ENCODE assay signal across 8 cellular contexts in the genomic region with DNA sequence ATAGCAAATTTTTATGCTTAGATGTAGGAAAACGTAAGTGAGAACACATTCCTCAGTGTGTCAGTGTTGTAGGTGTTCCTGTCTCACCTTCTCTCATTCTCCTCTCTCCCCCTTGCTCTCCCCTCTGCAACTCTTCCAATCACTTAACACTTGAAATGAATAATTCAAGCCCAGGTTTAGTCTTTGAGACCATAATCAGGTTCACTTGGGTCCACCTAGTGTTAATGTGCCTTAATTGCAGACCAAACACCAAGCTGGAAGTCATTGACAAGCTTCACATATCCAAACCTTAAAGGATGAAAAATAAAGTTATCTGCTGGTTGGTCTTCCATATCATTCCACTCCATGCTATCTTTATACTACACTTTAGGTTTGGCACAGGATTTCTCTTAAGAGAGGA. TPM values are rescaled to one million over a fixed set of nuclear protein-coding genes. Genes with fewer than 3 reads are reported as not detected.
DNase-seq lines count a peak whose midpoint lies in the region; TF ChIP-seq lines count a peak whose summit lies in the region.

No MANE protein-coding gene starts in this region.

- no peaks in the 10 kb centered on the region for H3K9me3 ChIP-seq in neuronal stem cell (replicated peaks in 1 of 2; ENCODE audit: control insufficient read depth in 2 of 2, insufficient read depth in 1 of 2, low read depth in 1 of 2, low read length in 2 of 2)

- H3K23ac ChIP-seq in neuronal stem cell (ENCODE audit: low read depth, low read length, poor library complexity) = no peak overlapping the region

- H3K36me3 Mint-ChIP-seq in nephron (ENCODE audit: low read depth) = peaks cover 42% of the 10 kb centered on the region

- no peak overlapping the region for H3K27ac Mint-ChIP-seq in nephron

- no peak overlapping the region for H2AFZ ChIP-seq in neuronal stem cell (ENCODE audit: low read length)

- no peak overlapping the region for H2AK5ac ChIP-seq in neuronal stem cell (ENCODE audit: low read depth, low read length)

- no peaks in the 10 kb centered on the region for H3K27me3 Mint-ChIP-seq in nephron (ENCODE audit: low read depth)

- H3K14ac ChIP-seq in neuronal stem cell (ENCODE audit: low read length) = no peak overlapping the region

- no peak overlapping the region for H3K4me3 ChIP-seq in HL-60 (replicated peaks; ENCODE audit: insufficient read depth, low read length)
- no peak overlapping the region for H3K4me3 ChIP-seq in neuronal stem cell (ENCODE audit: low read length in 2 of 2)

- WGBS in neuronal stem cell (ENCODE audit: extremely low coverage in 2 of 2, insufficient read length in 2 of 2, insufficient replicate concordance in 1 of 2), 2 donors = no CpG with 5 or more reads among the region's 1 CpG

- H3K27ac ChIP-seq in HL-60 (replicated peaks) = no peak overlapping the region
- H3K27ac ChIP-seq in neuronal stem cell (replicated peaks; ENCODE audit: low read length) = no peak overlapping the region

- peaks cover 2 to 43% of the 10 kb centered on the region in 2 donors for H3K36me3 ChIP-seq in neuronal stem cell (replicated peaks in 1 of 2; ENCODE audit: control insufficient read depth in 2 of 2, insufficient read depth in 2 of 2, low read length in 2 of 2)

- H3K9ac ChIP-seq in neuronal stem cell (ENCODE audit: low read depth, low read length, poor library complexity) = no peak overlapping the region

- TF ChIP-seq CTCF in HL-60 (IDR thresholded peaks at IDR 0.05; ENCODE audit: insufficient read depth, low read length) (peak; percentile 36), nephron (IDR thresholded peaks at IDR 0.05; ENCODE audit: unreplicated experiment in 3 of 3) (peak in 2 of 3 experiments; percentile 17 to 33)

- no peak overlapping the region for H3K4me2 ChIP-seq in neuronal stem cell (ENCODE audit: insufficient read depth, low read length, poor library complexity, severe bottlenecking)

- H3K9me3 Mint-ChIP-seq in nephron = no peaks in the 10 kb centered on the region

- no peaks in the 10 kb centered on the region for H3K4me1 ChIP-seq in neuronal stem cell (ENCODE audit: control insufficient read depth in 2 of 2, insufficient read depth in 1 of 2, low read depth in 1 of 2, low read length in 2 of 2)

- H3K79me1 ChIP-seq in neuronal stem cell (ENCODE audit: low read depth, low read length) = no peaks in the 10 kb centered on the region

- H3K4me1 Mint-ChIP-seq in nephron = no peaks in the 10 kb centered on the region

- H3K27me3 ChIP-seq in HL-60 (ENCODE audit: insufficient read depth, poor library complexity, severe bottlenecking) (no peaks in the 10 kb centered on the region), neuronal stem cell (ENCODE audit: control insufficient read depth in 3 of 3, insufficient read depth in 3 of 3, low read depth in 1 of 3, low read length in 3 of 3) (no peaks in the 10 kb centered on the region)

- H4K91ac ChIP-seq in neuronal stem cell (ENCODE audit: low read depth, low read length, poor library complexity) = no peak overlapping the region

- H2BK15ac ChIP-seq in neuronal stem cell (ENCODE audit: low read length) = no peak overlapping the region

- H2BK120ac ChIP-seq in neuronal stem cell (ENCODE audit: low read depth, low read length) = no peak overlapping the region

- no peak overlapping the region for H2BK5ac ChIP-seq in neuronal stem cell (ENCODE audit: low read length)

- H3K4me3 Mint-ChIP-seq in nephron = no peak overlapping the region

- peak; percentile 30 for DNase-seq in DMS53 (lab: John Stamatoyannopoulos, UW)
- DNase-seq in DMS53 treated with DMSO at 0.1 percent for 48 hours (lab: John Stamatoyannopoulos, UW; ENCODE audit: unreplicated experiment) = no peak
- DNase-seq in HL-60 (ENCODE audit: low read depth in 1 of 2, low spot score in 1 of 2) = peak in 1 of 2 experiments; percentile 10
- DNase-seq in amniotic epithelial cell (ENCODE audit: low read depth) = peak; percentile 31
- no peak for DNase-seq in neuronal stem cell (ENCODE audit: low spot score)
- DNase-seq in stimulated activated CD4-positive, alpha-beta T cell treated with anti-CD3 and anti-CD28 coated beads, Interleukin-4, amount 100 ng/mL, for 4 hours = no peak
- no peak for DNase-seq in T1000 (lab: John Stamatoyannopoulos, UW)

- H2BK12ac ChIP-seq in neuronal stem cell (ENCODE audit: low read length) = no peak overlapping the region

- H3K4ac ChIP-seq in neuronal stem cell (ENCODE audit: low read length) = no peak overlapping the region

- no peak overlapping the region for H3K18ac ChIP-seq in neuronal stem cell (ENCODE audit: low read length)

- no peak overlapping the region for H4K8ac ChIP-seq in neuronal stem cell (ENCODE audit: low read depth, low read length)

RNA-seq across cellular contexts. Expression of a gene that starts 37.0 kb away (rescaled TPM):
- polyA plus RNA-seq in neuronal stem cell (2013, experiment 1 of 2) = 10.7 TPM
- 11.0 TPM for polyA plus RNA-seq in neuronal stem cell (2013, experiment 2 of 2)

RNA-seq across cellular contexts. Expression of a gene that starts 37.1 kb away (rescaled TPM):
- polyA plus RNA-seq in neuronal stem cell (2013, experiment 1 of 2) = 71.9 TPM
- polyA plus RNA-seq in neuronal stem cell (2013, experiment 2 of 2) = 71.9 TPM

Comparison
In these comparisons a context has a peak if more than half of its experiments do, and no peak if none do; other contexts are left out.
1. DNase-seq: peak in DMS53 (single experiment) and amniotic epithelial cell (single experiment); none in DMS53 treated with DMSO at 0.1 percent for 48 hours (single experiment), neuronal stem cell (single experiment), stimulated activated CD4-positive, alpha-beta T cell treated with anti-CD3 and anti-CD28 coated beads, Interleukin-4, amount 100 ng/mL, for 4 hours (0 of 2) and T1000 (single experiment).